ENCODE assay signal across 8 cellular contexts in the genomic region with DNA sequence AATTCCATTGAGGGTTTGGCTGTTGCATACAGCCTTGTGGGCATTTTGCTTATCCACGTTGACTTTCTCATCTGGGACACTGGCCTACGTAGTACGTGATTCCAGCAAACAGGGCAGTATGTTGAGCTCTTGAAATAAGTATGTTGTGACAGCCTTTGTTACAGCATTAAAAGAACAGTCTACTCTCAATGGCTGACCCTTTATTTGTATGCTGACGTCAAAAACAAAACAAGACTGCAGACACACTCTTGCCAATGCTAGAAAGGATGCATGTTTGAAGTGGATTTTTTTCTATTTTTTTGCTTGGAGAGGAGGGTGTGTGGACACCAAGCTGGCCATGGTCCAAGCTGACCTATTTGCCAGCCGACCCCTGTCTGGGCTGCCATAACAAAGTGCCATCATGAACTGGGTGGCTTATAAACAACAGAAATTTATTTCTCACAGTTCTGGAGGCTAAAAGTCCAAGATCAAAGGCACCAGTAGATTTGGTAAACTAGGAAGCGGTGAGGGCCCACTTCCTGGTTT. TPM values are rescaled to one million over a fixed set of nuclear protein-coding genes. Genes with fewer than 3 reads are reported as not detected.
A peak's percentile ranks its signal among the peaks of the same experiment; 100 is the strongest.
DNase-seq lines count a peak whose midpoint lies in the region; ATAC-seq and TF ChIP-seq lines count a peak whose summit lies in the region.

No MANE protein-coding gene starts in this region.

- POLR2A ChIA-PET in SK-N-SH (lab: Yijun Ruan, JAX): interaction anchor here (0.6 to 4.1 kb wide), 10 partner anchors 8 to 438 kb away, joined by 3 to 83 read pairs (median 4); a partner anchor contains a TSS

- CTCF ChIA-PET in SK-N-SH (lab: Yijun Ruan, JAX): interaction anchor here (0.6 to 4.2 kb wide), 24 partner anchors 8 to 603 kb away, joined by 3 to 75 read pairs (median 4); a partner anchor contains a TSS

- no peak overlapping the region for H3K27ac Mint-ChIP-seq in GM23338

- peaks cover 27% of the 10 kb centered on the region for H3K36me3 Mint-ChIP-seq in GM23338 (ENCODE audit: low read depth)

- intact Hi-C loops in esophagus squamous epithelium (cut with DNase I): no loop called here

- H3K9me3 ChIP-seq in SK-N-SH (no peaks in the 10 kb centered on the region), esophagus squamous epithelium (no peaks in the 10 kb centered on the region)

- H3K9ac ChIP-seq in SK-N-SH: peak overlapping the region; percentile 99; the same call in 1 of the 2 replicates

- ATAC-seq in GM23338: no peak
- ATAC-seq in foreskin keratinocyte: no peak
- no peak for ATAC-seq in GM18870 (IDR thresholded peaks at IDR 0.05; ENCODE audit: unreplicated experiment)

- H2AFZ ChIP-seq in GM23338 (peak overlapping the region; percentile 94), SK-N-SH (ENCODE audit: low read depth) (peak overlapping the region; percentile 97)

- WGBS in SK-N-SH (ENCODE audit: low lambda C conversion rate): 76% methylated on average over 6 of the region's 6 CpGs
- 66% methylated on average over 5 to 6 of the region's 6 CpGs for WGBS in esophagus squamous epithelium, 2 donors

- in situ Hi-C loops in GM13976 (cut with MboI; ENCODE audit: low sequenced_read_pairs, unreplicated experiment): no loop called here

- H3K36me3 ChIP-seq in GM23338 (ENCODE audit: insufficient read depth) (no peaks in the 10 kb centered on the region), SK-N-SH (replicated peaks in 1 of 2; ENCODE audit: control insufficient read depth in 1 of 2, insufficient read depth in 2 of 2, low read length in 1 of 2) (peaks cover 10 to 25% of the 10 kb centered on the region in 2 experiments), esophagus squamous epithelium (peaks cover 0 to 28% (median 0%) of the 10 kb centered on the region in 3 donors)

- H3K9me2 ChIP-seq in GM23338 (ENCODE audit: insufficient read depth) (no peaks in the 10 kb centered on the region), SK-N-SH (no peaks in the 10 kb centered on the region)

- TF ChIP-seq POLR2A in esophagus squamous epithelium (IDR thresholded peaks at IDR 0.05): no peak

- TF ChIP-seq CTCF in GM23338 (conservative IDR thresholded peaks at IDR 0.05; ENCODE audit: low read depth in 2 of 2): no peak
- TF ChIP-seq CTCF in SK-N-SH (IDR thresholded peaks at IDR 0.05): no peak
- no peak for TF ChIP-seq CTCF in esophagus squamous epithelium (IDR thresholded peaks at IDR 0.05)
- TF ChIP-seq CTCF in foreskin keratinocyte (conservative IDR thresholded peaks at IDR 0.05): no peak
- TF ChIP-seq CTCF in GM13976 (IDR thresholded peaks at IDR 0.05; ENCODE audit: borderline replicate concordance, control extremely low read depth, extremely low read depth, insufficient read depth, missing control alignments): no peak

- H3K79me2 ChIP-seq in GM23338 (replicated peaks; ENCODE audit: insufficient read depth) (0 out of 2 replicates have a peak, but pooled peaks cover 5% of the 10 kb centered on the region), SK-N-SH (ENCODE audit: insufficient read depth) (peaks cover 20% of the 10 kb centered on the region)

- H3K4me3 Mint-ChIP-seq in GM23338: peak overlapping the region; percentile 85

- H3K4me3 ChIP-seq in GM23338: 0 out of 2 replicates have a peak overlapping the region, but pooled peaks have one; percentile 96
- H3K4me3 ChIP-seq in SK-N-SH (ENCODE audit: low read depth in 2 of 2, low read length in 1 of 2): peak overlapping the region; percentile 87 to 88; a peak in 3 of 4 replicates
- peak overlapping the region in 3 of 4 donors; percentile 69 to 91 (median 81) for H3K4me3 ChIP-seq in esophagus squamous epithelium
- H3K4me3 ChIP-seq in skeletal muscle cell (ENCODE audit: low read depth, low read length): peak overlapping the region; percentile 97

- no peaks in the 10 kb centered on the region for H3K9me3 Mint-ChIP-seq in GM23338

- H4K20me1 ChIP-seq in GM23338 (replicated peaks; ENCODE audit: insufficient read depth) (no peaks in the 10 kb centered on the region), SK-N-SH (ENCODE audit: insufficient read depth) (no peaks in the 10 kb centered on the region)

- H3K27ac ChIP-seq in GM23338 (ENCODE audit: low read depth) (no peak overlapping the region), SK-N-SH (ENCODE audit: low read depth in 2 of 2, low read length in 1 of 2) (no peak overlapping the region; a peak in 1 of 4 replicates), esophagus squamous epithelium (peak overlapping the region in 3 of 4 donors; percentile 92 to 93 (median 92)), foreskin keratinocyte (no peak overlapping the region)

- peaks cover 15% of the 10 kb centered on the region for H3K27me3 Mint-ChIP-seq in GM23338 (ENCODE audit: insufficient read depth, low read depth, poor library complexity)

- no peak for TF ChIP-seq RAD21 in SK-N-SH (IDR thresholded peaks at IDR 0.05; ENCODE audit: low read length)

- H3K27me3 ChIP-seq in GM23338 (ENCODE audit: insufficient read depth): no peaks in the 10 kb centered on the region
- no peaks in the 10 kb centered on the region for H3K27me3 ChIP-seq in SK-N-SH (ENCODE audit: insufficient read depth)
- H3K27me3 ChIP-seq in esophagus squamous epithelium: no peaks in the 10 kb centered on the region
- H3K27me3 ChIP-seq in foreskin keratinocyte: no peaks in the 10 kb centered on the region

- H3K4me1 Mint-ChIP-seq in GM23338: peaks cover 18% of the 10 kb centered on the region

- H3F3A ChIP-seq in GM23338 (replicated peaks; ENCODE audit: low read depth): no peaks in the 10 kb centered on the region
- H3F3A ChIP-seq in SK-N-SH (replicated peaks; ENCODE audit: insufficient read depth): no peaks in the 10 kb centered on the region

- no peak for TF ChIP-seq EP300 in SK-N-SH (IDR thresholded peaks at IDR 0.05; ENCODE audit: borderline replicate concordance in 1 of 2, low read depth in 1 of 2, low read length in 1 of 2)

- DNase-seq in GM23338 (ENCODE audit: low spot score): no peak
- DNase-seq in SK-N-SH: no peak
- DNase-seq in esophagus squamous epithelium (lab: John Stamatoyannopoulos, UW): no peak
- DNase-seq in skeletal muscle cell (ENCODE audit: low read depth): no peak
- DNase-seq in foreskin keratinocyte: no peak
- DNase-seq in GM13976 (ENCODE audit: low spot score): no peak
- DNase-seq in RKO (ENCODE audit: low spot score): no peak

- H3K4me2 ChIP-seq in GM23338: peak overlapping the region; percentile 98; the same call in 1 of the 2 replicates
- peak overlapping the region; percentile 100; the same call in 1 of the 2 replicates for H3K4me2 ChIP-seq in SK-N-SH

- H3K4me1 ChIP-seq in GM23338 (ENCODE audit: insufficient read depth) (peaks cover 6% of the 10 kb centered on the region), SK-N-SH (ENCODE audit: control insufficient read depth in 1 of 2, insufficient read depth in 2 of 2, low read depth in 1 of 2, low read length in 1 of 2) (peaks cover 10 to 13% of the 10 kb centered on the region in 2 experiments; a peak in 1 of 4 replicates), esophagus squamous epithelium (peaks cover 10 to 21% (median 17%) of the 10 kb centered on the region in 3 donors), foreskin keratinocyte (no peaks in the 10 kb centered on the region)

TF ChIP-seq in SK-N-SH, 30 proteins besides CTCF, POLR2A, EP300 and RAD21 (continues in another document):
- TF ChIP-seq, protein P1, sequence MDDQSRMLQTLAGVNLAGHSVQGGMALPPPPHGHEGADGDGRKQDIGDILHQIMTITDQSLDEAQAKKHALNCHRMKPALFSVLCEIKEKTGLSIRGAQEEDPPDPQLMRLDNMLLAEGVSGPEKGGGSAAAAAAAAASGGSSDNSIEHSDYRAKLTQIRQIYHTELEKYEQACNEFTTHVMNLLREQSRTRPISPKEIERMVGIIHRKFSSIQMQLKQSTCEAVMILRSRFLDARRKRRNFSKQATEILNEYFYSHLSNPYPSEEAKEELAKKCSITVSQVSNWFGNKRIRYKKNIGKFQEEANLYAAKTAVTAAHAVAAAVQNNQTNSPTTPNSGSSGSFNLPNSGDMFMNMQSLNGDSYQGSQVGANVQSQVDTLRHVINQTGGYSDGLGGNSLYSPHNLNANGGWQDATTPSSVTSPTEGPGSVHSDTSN (IDR thresholded peaks at IDR 0.05): no peak
- TF ChIP-seq NRF1 (IDR thresholded peaks at IDR 0.05; ENCODE audit: low read depth, low read length) (no peak), SMC3 (IDR thresholded peaks at IDR 0.05; ENCODE audit: low read depth, low read length) (no peak), TAF1 (IDR thresholded peaks at IDR 0.05; ENCODE audit: borderline replicate concordance, low read depth, low read length) (no peak), EZH2phosphoT487 (IDR thresholded peaks at IDR 0.05; ENCODE audit: borderline replicate concordance, low read depth) (no peak), POLR2AphosphoS5 (IDR thresholded peaks at IDR 0.05; ENCODE audit: low read depth, low read length) (no peak), GABPA (IDR thresholded peaks at IDR 0.05; ENCODE audit: low read depth) (no peak)
- TF ChIP-seq, protein P2, sequence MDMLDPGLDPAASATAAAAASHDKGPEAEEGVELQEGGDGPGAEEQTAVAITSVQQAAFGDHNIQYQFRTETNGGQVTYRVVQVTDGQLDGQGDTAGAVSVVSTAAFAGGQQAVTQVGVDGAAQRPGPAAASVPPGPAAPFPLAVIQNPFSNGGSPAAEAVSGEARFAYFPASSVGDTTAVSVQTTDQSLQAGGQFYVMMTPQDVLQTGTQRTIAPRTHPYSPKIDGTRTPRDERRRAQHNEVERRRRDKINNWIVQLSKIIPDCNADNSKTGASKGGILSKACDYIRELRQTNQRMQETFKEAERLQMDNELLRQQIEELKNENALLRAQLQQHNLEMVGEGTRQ (IDR thresholded peaks at IDR 0.05; ENCODE audit: borderline replicate concordance, low read depth, low read length): no peak
- TF ChIP-seq, protein P3, sequence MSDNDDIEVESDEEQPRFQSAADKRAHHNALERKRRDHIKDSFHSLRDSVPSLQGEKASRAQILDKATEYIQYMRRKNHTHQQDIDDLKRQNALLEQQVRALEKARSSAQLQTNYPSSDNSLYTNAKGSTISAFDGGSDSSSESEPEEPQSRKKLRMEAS (IDR thresholded peaks at IDR 0.05; ENCODE audit: low read depth): no peak

RNA-seq across cellular contexts. Expression of a gene that starts 10.8 kb away (rescaled TPM):
- 22.2 and 25.4 TPM in 2 replicates for total RNA-seq in GM23338 (2014; rRNA removed; shearing (Covaris generic))
- polyA plus RNA-seq in GM23338 (2016; fragmentation: Nextera tagmentation; extraction: Ambion mirVana) (76.1 and 80.1 TPM in 2 replicates), SK-N-SH (2012; rRNA removed) (34.9 and 40.3 TPM in 2 replicates), foreskin keratinocyte (59.1 and 101 TPM in 2 replicates)
- polyA plus RNA-seq in SK-N-SH (2012; cell fraction: cytosol; rRNA removed): 25.4 and 27.5 TPM in 2 replicates
- polyA plus RNA-seq in SK-N-SH (2012; cell fraction: nucleus; rRNA removed): 112 and 173 TPM in 2 replicates
- total RNA-seq in esophagus squamous epithelium (10 to 100 TPM; 17.9 to 37.7 (median 28.0) TPM), foreskin keratinocyte (30.6 and 46.9 TPM in 2 replicates)

RNA-seq across cellular contexts. Expression of a gene that starts 26.7 kb away (rescaled TPM):
- 39.1 and 40.4 TPM in 2 replicates for total RNA-seq in GM23338 (2014; rRNA removed; shearing (Covaris generic))
- polyA plus RNA-seq in GM23338 (2016; fragmentation: Nextera tagmentation; extraction: Ambion mirVana) (7.7 and 10.2 TPM in 2 replicates), SK-N-SH (2012; rRNA removed) (10.8 and 14.7 TPM in 2 replicates), foreskin keratinocyte (5.5 and 6.1 TPM in 2 replicates)
- 10.9 and 11.0 TPM in 2 replicates for polyA plus RNA-seq in SK-N-SH (2012; cell fraction: cytosol; rRNA removed)
- polyA plus RNA-seq in SK-N-SH (2012; cell fraction: nucleus; rRNA removed): 23.1 and 48.0 TPM in 2 replicates
- total RNA-seq in esophagus squamous epithelium (10 to 100 TPM; 17.4 to 38.5 (median 26.9) TPM), foreskin keratinocyte (25.9 and 30.9 TPM in 2 replicates)

Comparison
In these comparisons a context has a peak if more than half of its experiments do, and no peak if none do; other contexts are left out.
1. H3K27ac ChIP-seq: peak in esophagus squamous epithelium (3 of 4); none in GM23338 (single experiment), SK-N-SH (0 of 2) and foreskin keratinocyte (single experiment).
2. Peak in every context shown above with its lines, with median percentiles within 50 percentile points of each other: H3K4me3 ChIP-seq.